In genomic region chr14:71549421-71549820, GRCh38 we compare ENCODE assay signal across 16 cellular contexts.
"Had no signal": no experiment of that assay in that cellular context is flagged by ENCODE, and none has a peak within 500 bp of the region (broad histone marks: within the 10 kb centered on the region; RNA-seq: fewer than 3 reads in every experiment).

No MANE protein-coding gene starts in this region.

- DNase-seq: dermis blood vessel endothelial cell; esophagus squamous epithelium; foreskin fibroblast; glutamatergic neuron; islet precursor cell; mammary epithelial cell; naive thymus-derived CD4-positive, alpha-beta T cell; posterior cingulate gyrus; sigmoid colon; stimulated activated CD4-positive, alpha-beta T cell treated with anti-CD3 and anti-CD28 coated beads, Interleukin-12 subunit alpha, Interleukin-12 subunit beta, amount 100 ng/mL, for 4 hours; stimulated activated naive CD8-positive, alpha-beta T cell treated with anti-CD3 and anti-CD28 coated beads, Interleukin-15, Interleukin-2, amounts not matched to agents 100 U/mL and 50 U/mL, for 24 hours; thyroid gland; uterus had no signal

- H3K27me3 Mint-ChIP-seq: naive thymus-derived CD4-positive, alpha-beta T cell; type B pancreatic cell had no signal

- H3K27ac Mint-ChIP-seq: type B pancreatic cell had no signal

- ATAC-seq: gastroesophageal sphincter; left lobe of liver; naive thymus-derived CD4-positive, alpha-beta T cell; stimulated activated naive CD8-positive, alpha-beta T cell treated with anti-CD3 and anti-CD28 coated beads, Interleukin-15, Interleukin-2, amounts not matched to agents 100 U/mL and 50 U/mL, for 24 hours had no signal

- H3K4me3 Mint-ChIP-seq: type B pancreatic cell had no signal

- H3K9me3 Mint-ChIP-seq: naive thymus-derived CD4-positive, alpha-beta T cell; type B pancreatic cell had no signal

- H3K36me3 Mint-ChIP-seq: type B pancreatic cell had no signal
